ENCODE assay signal across 1 cellular context in the genomic region with DNA sequence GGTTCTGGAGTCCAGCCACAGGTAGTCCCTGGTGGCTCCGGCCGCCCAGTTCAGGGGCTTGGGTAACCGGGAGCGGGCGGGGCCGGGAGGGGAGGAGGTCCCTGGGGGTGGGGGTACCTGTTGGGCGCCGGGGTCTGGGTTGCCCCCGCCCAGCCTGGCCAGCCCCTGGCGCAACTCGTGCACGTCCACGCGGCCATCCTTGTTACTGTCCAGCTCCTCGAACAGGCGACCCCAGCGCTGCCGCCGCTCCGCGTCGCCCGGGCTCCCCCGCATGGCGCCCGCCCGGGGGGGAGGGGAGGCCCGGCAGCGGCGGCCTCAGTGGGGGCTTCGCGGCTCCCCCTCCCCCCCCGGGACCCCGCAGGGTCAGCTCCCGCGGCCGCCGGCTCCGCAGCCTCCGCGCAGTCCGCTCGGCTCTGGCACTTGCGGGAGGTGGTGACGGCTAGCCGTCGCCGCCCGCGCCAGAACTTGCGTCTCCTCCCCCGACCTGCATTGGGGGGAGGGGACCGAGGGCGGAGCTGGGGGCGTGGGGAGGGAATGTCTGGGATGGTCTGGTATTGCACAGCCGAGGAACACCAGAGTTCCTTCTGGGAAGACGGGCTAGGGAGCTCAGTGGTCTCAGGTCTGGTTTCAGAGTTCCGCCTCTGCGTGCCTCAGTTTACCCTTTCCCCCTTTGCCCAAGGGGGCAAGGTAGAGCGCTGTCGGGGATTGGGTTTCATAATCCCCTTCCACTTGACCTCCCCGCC.
TF ChIP-seq lines count a peak whose summit lies in the region.

TSS of gene SLC25A23 (minus strand) at position 437 of the 743 bp plus-strand sequence. CDS start at position 273, 164 bp downstream.

TF ChIP-seq in K562, 482 proteins besides CTCF, POLR2A, EP300 and RAD21 (continued from another document and continues in another):
- TF ChIP-seq PRPF4 (IDR thresholded peaks at IDR 0.05; ENCODE audit: insufficient read depth, low read depth, low read length, poor library complexity, severe bottlenecking): no peak
- peak; percentile 58 for TF ChIP-seq VEZF1 (CRISPR knock-in tag; IDR thresholded peaks at IDR 0.05)
- peak; percentile 67 for TF ChIP-seq CXXC5 (CRISPR knock-in tag; IDR thresholded peaks at IDR 0.05)
- 0 out of 2 replicates have a peak, but pooled peaks have one; percentile 10 for TF ChIP-seq HBP1 (CRISPR knock-in tag; IDR thresholded peaks at IDR 0.05)
- TF ChIP-seq RREB1 (CRISPR knock-in tag; IDR thresholded peaks at IDR 0.05): no peak
- TF ChIP-seq, protein P1, sequence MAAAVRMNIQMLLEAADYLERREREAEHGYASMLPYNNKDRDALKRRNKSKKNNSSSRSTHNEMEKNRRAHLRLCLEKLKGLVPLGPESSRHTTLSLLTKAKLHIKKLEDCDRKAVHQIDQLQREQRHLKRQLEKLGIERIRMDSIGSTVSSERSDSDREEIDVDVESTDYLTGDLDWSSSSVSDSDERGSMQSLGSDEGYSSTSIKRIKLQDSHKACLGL (CRISPR knock-in tag; IDR thresholded peaks at IDR 0.05; ENCODE audit: borderline replicate concordance, poor library complexity, severe bottlenecking): no peak
- peak; percentile 49 for TF ChIP-seq CCNT2 (IDR thresholded peaks at IDR 0.05; ENCODE audit: borderline replicate concordance, extremely low read depth, insufficient read length, low read depth, low read length)
- TF ChIP-seq SIN3A (IDR thresholded peaks at IDR 0.05; ENCODE audit: borderline replicate concordance in 2 of 2, control insufficient read depth in 1 of 2, low read depth in 2 of 2, low read length in 2 of 2): peak in 1 of 2 experiments; percentile 23; a peak in 1 of 4 replicates
- TF ChIP-seq SMARCA5 (IDR thresholded peaks at IDR 0.05): 0 out of 2 replicates have a peak, but pooled peaks have one; percentile 17
- peak; percentile 49; the same call in 1 of the 2 replicates for TF ChIP-seq L3MBTL2 (IDR thresholded peaks at IDR 0.05)
- no peak for TF ChIP-seq THRAP3 (IDR thresholded peaks at IDR 0.05; ENCODE audit: borderline replicate concordance)
- TF ChIP-seq ZNF586 (CRISPR knock-in tag; conservative IDR thresholded peaks at IDR 0.05): no peak
- no peak for TF ChIP-seq DIDO1 (tag; IDR thresholded peaks at IDR 0.05; ENCODE audit: low read depth)
- TF ChIP-seq POLR2G (IDR thresholded peaks at IDR 0.05; ENCODE audit: low read depth, low read length): peak; percentile 80
- no peak for TF ChIP-seq ZNF583 (CRISPR knock-in tag; IDR thresholded peaks at IDR 0.05)
- peak in 2 of 3 experiments; percentile 32 to 59 for TF ChIP-seq YY1 (IDR thresholded peaks at IDR 0.05; ENCODE audit: borderline replicate concordance in 1 of 3, control insufficient read depth in 1 of 3, extremely low read depth in 1 of 3, insufficient read depth in 3 of 3, insufficient read length in 1 of 3, insufficient replicate concordance in 2 of 3, low read depth in 1 of 3, low read length in 2 of 3)
- no peak for TF ChIP-seq HLTF (IDR thresholded peaks at IDR 0.05)
- no peak for TF ChIP-seq KLF6 (CRISPR knock-in tag; IDR thresholded peaks at IDR 0.05; ENCODE audit: borderline replicate concordance)
- TF ChIP-seq SMAD4 (CRISPR knock-in tag; conservative IDR thresholded peaks at IDR 0.05): peak; percentile 57; the same call in 1 of the 2 replicates
- peak; percentile 41 for TF ChIP-seq SAP30 (IDR thresholded peaks at IDR 0.05; ENCODE audit: borderline replicate concordance, insufficient read depth, low read depth, low read length, poor library complexity, severe bottlenecking)
- TF ChIP-seq ZNF609 (CRISPR knock-in tag; IDR thresholded peaks at IDR 0.05; ENCODE audit: borderline replicate concordance): no peak
- no peak for TF ChIP-seq POLR2B (IDR thresholded peaks at IDR 0.05; ENCODE audit: low read depth, partially characterized antibody)
- TF ChIP-seq, protein P2, sequence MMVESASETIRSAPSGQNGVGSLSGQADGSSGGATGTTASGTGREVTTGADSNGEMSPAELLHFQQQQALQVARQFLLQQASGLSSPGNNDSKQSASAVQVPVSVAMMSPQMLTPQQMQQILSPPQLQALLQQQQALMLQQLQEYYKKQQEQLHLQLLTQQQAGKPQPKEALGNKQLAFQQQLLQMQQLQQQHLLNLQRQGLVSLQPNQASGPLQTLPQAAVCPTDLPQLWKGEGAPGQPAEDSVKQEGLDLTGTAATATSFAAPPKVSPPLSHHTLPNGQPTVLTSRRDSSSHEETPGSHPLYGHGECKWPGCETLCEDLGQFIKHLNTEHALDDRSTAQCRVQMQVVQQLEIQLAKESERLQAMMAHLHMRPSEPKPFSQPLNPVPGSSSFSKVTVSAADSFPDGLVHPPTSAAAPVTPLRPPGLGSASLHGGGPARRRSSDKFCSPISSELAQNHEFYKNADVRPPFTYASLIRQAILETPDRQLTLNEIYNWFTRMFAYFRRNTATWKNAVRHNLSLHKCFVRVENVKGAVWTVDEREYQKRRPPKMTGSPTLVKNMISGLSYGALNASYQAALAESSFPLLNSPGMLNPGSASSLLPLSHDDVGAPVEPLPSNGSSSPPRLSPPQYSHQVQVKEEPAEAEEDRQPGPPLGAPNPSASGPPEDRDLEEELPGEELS (CRISPR knock-in tag; IDR thresholded peaks at IDR 0.05; ENCODE audit: borderline replicate concordance): no peak
- 0 out of 2 replicates have a peak, but pooled peaks have one; percentile 1 for TF ChIP-seq ZNF124 (CRISPR knock-in tag; IDR thresholded peaks at IDR 0.05)
- TF ChIP-seq BRCA1 (IDR thresholded peaks at IDR 0.05): no peak
- peak; percentile 81; the same call in 1 of the 2 replicates for TF ChIP-seq BRCA1 (CRISPR knock-in tag; IDR thresholded peaks at IDR 0.05)
- TF ChIP-seq TFAM (CRISPR knock-in tag; conservative IDR thresholded peaks at IDR 0.05): no peak
- peak; percentile 54; the same call in 1 of the 2 replicates for TF ChIP-seq PHF8 (IDR thresholded peaks at IDR 0.05; ENCODE audit: borderline replicate concordance, low read length)
- no peak for TF ChIP-seq PCBP1 (IDR thresholded peaks at IDR 0.05; ENCODE audit: low read depth, low read length, poor library complexity, severe bottlenecking)
- TF ChIP-seq, protein P3, sequence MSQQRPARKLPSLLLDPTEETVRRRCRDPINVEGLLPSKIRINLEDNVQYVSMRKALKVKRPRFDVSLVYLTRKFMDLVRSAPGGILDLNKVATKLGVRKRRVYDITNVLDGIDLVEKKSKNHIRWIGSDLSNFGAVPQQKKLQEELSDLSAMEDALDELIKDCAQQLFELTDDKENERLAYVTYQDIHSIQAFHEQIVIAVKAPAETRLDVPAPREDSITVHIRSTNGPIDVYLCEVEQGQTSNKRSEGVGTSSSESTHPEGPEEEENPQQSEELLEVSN (IDR thresholded peaks at IDR 0.05; ENCODE audit: borderline replicate concordance in 1 of 2, extremely low read depth in 1 of 2, insufficient read depth in 1 of 2, insufficient read length in 1 of 2, low read depth in 1 of 2, low read length in 1 of 2, poor library complexity in 1 of 2, severe bottlenecking in 1 of 2): peak; percentile 31 to 63
- TF ChIP-seq OTX1 (CRISPR knock-in tag; IDR thresholded peaks at IDR 0.05): 0 out of 2 replicates have a peak, but pooled peaks have one; percentile 61
- no peak for TF ChIP-seq FOXJ2 (tag; IDR thresholded peaks at IDR 0.05)
- 0 out of 2 replicates have a peak, but pooled peaks have one; percentile 62 for TF ChIP-seq ZNF133 (CRISPR knock-in tag; IDR thresholded peaks at IDR 0.05)
- TF ChIP-seq ZNF282 (CRISPR knock-in tag; IDR thresholded peaks at IDR 0.05): 0 out of 2 replicates have a peak, but pooled peaks have one; percentile 11
- peak; percentile 77 for TF ChIP-seq HNRNPLL (IDR thresholded peaks at IDR 0.05; ENCODE audit: low read depth, low read length, poor library complexity, severe bottlenecking)
- peak; percentile 48 to 70; a peak in 2 of 4 replicates for TF ChIP-seq NONO (IDR thresholded peaks at IDR 0.05; ENCODE audit: low read depth in 2 of 2, low read length in 1 of 2)
- no peak for TF ChIP-seq ELK3 (CRISPR knock-in tag; IDR thresholded peaks at IDR 0.05)
